Comparison of ENCODE assay signal across 18 cellular contexts in the genomic region with DNA sequence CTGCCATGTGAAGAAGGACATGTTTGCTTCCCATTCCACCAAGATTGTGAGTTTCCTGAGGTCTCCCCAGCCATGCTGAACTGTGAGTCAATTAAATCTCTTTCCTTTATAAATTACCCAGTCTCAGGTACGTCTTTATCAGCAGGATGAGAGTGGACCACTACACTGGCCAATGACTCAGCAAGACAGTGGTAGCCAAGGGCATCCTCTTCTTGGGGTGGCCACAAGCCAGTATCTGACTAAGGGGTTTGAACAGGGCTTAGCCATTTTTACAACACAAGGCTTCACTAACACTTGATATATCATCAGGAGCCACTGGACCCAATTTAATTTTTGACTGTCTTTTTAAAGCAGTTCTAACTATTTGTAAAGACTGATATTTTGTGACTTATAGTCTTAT. TPM values are rescaled to one million over a fixed set of nuclear protein-coding genes. Genes with fewer than 3 reads are reported as not detected.
DNase-seq lines count a peak whose midpoint lies in the region; ATAC-seq, FAIRE-seq and TF ChIP-seq lines count a peak whose summit lies in the region.
"Had no signal": no experiment of that assay in that cellular context is flagged by ENCODE, and none has a peak within 500 bp of the region (broad histone marks: within the 10 kb centered on the region; RNA-seq: fewer than 3 reads in every experiment).

No MANE protein-coding gene starts in this region.

- H3K4me3 Mint-ChIP-seq in activated naive CD8-positive, alpha-beta T cell treated with anti-CD3 and anti-CD28 coated beads for 36 hours: no peak overlapping the region
- H3K4me3 Mint-ChIP-seq: CD8-positive, alpha-beta memory T cell; GM23338 had no signal

- H3K36me3 Mint-ChIP-seq in activated naive CD8-positive, alpha-beta T cell treated with anti-CD3 and anti-CD28 coated beads for 36 hours: no peaks in the 10 kb centered on the region
- H3K36me3 Mint-ChIP-seq: CD8-positive, alpha-beta memory T cell had no signal

- no peaks in the 10 kb centered on the region for H3F3A ChIP-seq in PC-3 (ENCODE audit: low read length, unreplicated experiment)

- peaks cover 12% of the 10 kb centered on the region for H3K27me3 Mint-ChIP-seq in activated naive CD8-positive, alpha-beta T cell treated with anti-CD3 and anti-CD28 coated beads for 36 hours

- no peak for TF ChIP-seq RAD21 in A549 (conservative IDR thresholded peaks at IDR 0.05 in 1 of 2, IDR thresholded peaks at IDR 0.05 in 1 of 2)

- POLR2A ChIA-PET in A549 (lab: Yijun Ruan, JAX) (no interaction called here), PC-3 (lab: Charles Lee; ENCODE audit: unreplicated experiment) (no interaction called here)

- H3K27me3 ChIP-seq in PC-3 (ENCODE audit: low read length): no peaks in the 10 kb centered on the region
- no peaks in the 10 kb centered on the region for H3K27me3 ChIP-seq in adrenal gland
- no peaks in the 10 kb centered on the region for H3K27me3 ChIP-seq in pancreas
- H3K27me3 ChIP-seq: BLaER1 had no signal

- H3K36me3 ChIP-seq in PC-3 (ENCODE audit: low read depth, low read length) (no peaks in the 10 kb centered on the region), adrenal gland (replicated peaks in 1 of 2) (no peaks in the 10 kb centered on the region), pancreas (no peaks in the 10 kb centered on the region)
- H3K36me3 ChIP-seq: BLaER1 had no signal

- CTCF ChIA-PET in A549 (lab: Yijun Ruan, JAX): interaction anchor here (1.7 to 3.4 kb wide), 2 partner anchors 105 to 109 kb away, joined by 4 to 15 read pairs; no protein-coding TSS in a partner anchor
- CTCF ChIA-PET in PC-3 (lab: Charles Lee): no interaction called here

- no peak overlapping the region for H2AFZ ChIP-seq in PC-3 (ENCODE audit: low read length)
- H2AFZ ChIP-seq: GM23338 had no signal

- H3K79me2 ChIP-seq in PC-3 (ENCODE audit: low read length): no peaks in the 10 kb centered on the region

- FAIRE-seq in A549 (lab: Jason Lieb, UNC) (no peak), pancreas (lab: Jason Lieb, UNC) (no peak)
- FAIRE-seq: A204.1, GM12878 had no signal

- TF ChIP-seq CTCF in A549 (IDR thresholded peaks at IDR 0.05) (no peak), PC-3 (conservative IDR thresholded peaks at IDR 0.05; ENCODE audit: low read depth, low read length) (no peak), fibroblast of mammary gland (conservative IDR thresholded peaks at IDR 0.05; ENCODE audit: control insufficient read depth, insufficient read depth, low read depth, low read length) (no peak), adrenal gland (IDR thresholded peaks at IDR 0.05) (no peak), pancreas (IDR thresholded peaks at IDR 0.05) (no peak)

- DNase-seq in A549 (ENCODE audit: low read depth in 1 of 2, low spot score in 1 of 2) (no peak), HK-2 (ENCODE audit: unreplicated experiment) (peak; percentile 10), PC-3 (peak; percentile 35), fibroblast of mammary gland (ENCODE audit: low read depth) (peak; percentile 25), adrenal gland (no peak), pancreas (no peak)
- DNase-seq in stimulated activated CD4-positive, alpha-beta T cell treated with anti-CD3 and anti-CD28 coated beads, Interleukin-12 subunit alpha, Interleukin-12 subunit beta, amount 100 ng/mL, for 4 hours: no peak
- DNase-seq in activated naive CD8-positive, alpha-beta T cell treated with anti-CD3 and anti-CD28 coated beads for 36 hours: no peak
- DNase-seq: CD8-positive, alpha-beta memory T cell; DMS 273 treated with DMSO at 0.1 percent for 48 hours; H7 had no signal

- TF ChIP-seq EP300 in A549 (IDR thresholded peaks at IDR 0.05): no peak

- no peak for TF ChIP-seq POLR2A in A549 (IDR thresholded peaks at IDR 0.05; ENCODE audit: low read length)
- TF ChIP-seq POLR2A in adrenal gland (IDR thresholded peaks at IDR 0.05): no peak

- no TSS peak for BruUV-seq in PC-3 (replicated peaks; lab: Mats Ljungman, UMichigan)

- H3K9me3 Mint-ChIP-seq in activated naive CD8-positive, alpha-beta T cell treated with anti-CD3 and anti-CD28 coated beads for 36 hours: no peaks in the 10 kb centered on the region
- H3K9me3 Mint-ChIP-seq: CD8-positive, alpha-beta memory T cell; GM23338 had no signal

- H3K4me3 ChIP-seq in A549 (no peak overlapping the region), PC-3 (ENCODE audit: low read length) (no peak overlapping the region), fibroblast of mammary gland (ENCODE audit: control insufficient read depth, low read depth, low read length) (no peak overlapping the region), adrenal gland (no peak overlapping the region), pancreas (no peak overlapping the region)
- H3K4me3 ChIP-seq: BLaER1, GM12878, GM23338 had no signal

- no peak for ATAC-seq in A549
- no peak for ATAC-seq in PC-3
- ATAC-seq in pancreas: no peak
- ATAC-seq: GM12878, GM23338 had no signal

- 45% methylated on average over 1 of the region's 1 CpG for WGBS in A549 (ENCODE audit: missing lambda C conversion rate)
- WGBS in adrenal gland, 4 donors: 39 to 53% (median 46%) methylated on average over 1 of the region's 1 CpG
- 22 to 35% methylated on average over 1 of the region's 1 CpG for WGBS in pancreas, 2 donors

- H3K4me1 ChIP-seq in A549 (peaks cover 17% of the 10 kb centered on the region), PC-3 (ENCODE audit: insufficient read depth, low read length) (peaks cover 25% of the 10 kb centered on the region), adrenal gland (replicated peaks in 1 of 2) (no peaks in the 10 kb centered on the region), pancreas (no peaks in the 10 kb centered on the region)

- H3K9ac ChIP-seq in PC-3 (ENCODE audit: low read length): no peak overlapping the region
- H3K9ac ChIP-seq: BLaER1 had no signal

- intact Hi-C loops in PC-3 (cut with micrococcal nuclease) (no loop called here), adrenal gland (cut with DNase I) (no loop called here), pancreas (cut with DNase I) (no loop called here)

- peaks cover 3% of the 10 kb centered on the region for H3K4me1 Mint-ChIP-seq in activated naive CD8-positive, alpha-beta T cell treated with anti-CD3 and anti-CD28 coated beads for 36 hours
- H3K4me1 Mint-ChIP-seq: CD8-positive, alpha-beta memory T cell; GM23338 had no signal

- no peaks in the 10 kb centered on the region for H3K9me2 ChIP-seq in PC-3 (replicated peaks; ENCODE audit: low read length)

- H3K27ac Mint-ChIP-seq in activated naive CD8-positive, alpha-beta T cell treated with anti-CD3 and anti-CD28 coated beads for 36 hours: no peak overlapping the region
- H3K27ac Mint-ChIP-seq: GM23338 had no signal

- H3K9me3 ChIP-seq in A549: 0 out of 3 replicates have a peak, but pooled peaks cover 2% of the 10 kb centered on the region
- no peaks in the 10 kb centered on the region for H3K9me3 ChIP-seq in PC-3 (ENCODE audit: low read length)
- no peaks in the 10 kb centered on the region for H3K9me3 ChIP-seq in adrenal gland (replicated peaks in 1 of 3)
- no peaks in the 10 kb centered on the region for H3K9me3 ChIP-seq in pancreas

- H3K27ac ChIP-seq in A549 (no peak overlapping the region), PC-3 (ENCODE audit: low read length) (no peak overlapping the region), adrenal gland (no peak overlapping the region), pancreas (no peak overlapping the region)
- H3K27ac ChIP-seq: BLaER1 had no signal

- H3K4me2 ChIP-seq in A549 (no peak overlapping the region), PC-3 (ENCODE audit: low read length) (no peak overlapping the region)
- H3K4me2 ChIP-seq: BLaER1, GM23338 had no signal

- H4K20me1 ChIP-seq in PC-3 (ENCODE audit: low read length): no peaks in the 10 kb centered on the region
- H4K20me1 ChIP-seq: BLaER1 had no signal

RNA-seq across cellular contexts. Expression of a gene that starts 21.1 kb away (rescaled TPM):
- polyA plus RNA-seq in A549 (2011; rRNA removed) (not detected in 2 replicates), A549 (2017; fragmentation: RNase III; extraction: RNeasy Plus Mini Kit Qiagen cat#74134 plus additional on column Dnase treatment) (not detected in 3 replicates), adrenal gland (under 1 TPM in 2 of 3 donors, not detected in 1; 0.10 to 0.24 TPM), pancreas (under 1 TPM in 1 of 2 donors, not detected in 1; 0.08 TPM)
- not detected in 2 replicates for polyA plus RNA-seq in A549 (2012; cell fraction: cytosol; rRNA removed)
- polyA plus RNA-seq in A549 (2012; cell fraction: nucleus; rRNA removed): not detected in 2 replicates
- polyA minus RNA-seq in A549 (2011; rRNA and poly(A)+ RNA removed): not detected in 2 replicates
- total RNA-seq in PC-3 (2014; rRNA removed) (not detected in 2 replicates), adrenal gland (not detected), pancreas (not detected)
- total RNA-seq in activated naive CD8-positive, alpha-beta T cell treated with anti-CD3 and anti-CD28 coated beads for 36 hours: not detected
- total RNA-seq: CD8-positive, alpha-beta memory T cell; Daoy; G401; GM12878; GM23338; H7 had no signal
- polyA plus RNA-seq: AG04450; CD8-positive, alpha-beta memory T cell; GM12878; GM23338 had no signal

RNA-seq across cellular contexts. Expression of a gene that starts 30.5 kb away (rescaled TPM):
- polyA plus RNA-seq in A549 (2011; rRNA removed) (not detected in 2 replicates), A549 (2017; fragmentation: RNase III; extraction: RNeasy Plus Mini Kit Qiagen cat#74134 plus additional on column Dnase treatment) (not detected in 3 replicates), adrenal gland (not detected), pancreas (not detected)
- polyA plus RNA-seq in A549 (2012; cell fraction: cytosol; rRNA removed): not detected in 2 replicates
- not detected in 2 replicates for polyA plus RNA-seq in A549 (2012; cell fraction: nucleus; rRNA removed)
- polyA minus RNA-seq in A549 (2011; rRNA and poly(A)+ RNA removed): not detected in 2 replicates
- total RNA-seq in PC-3 (2014; rRNA removed) (not detected in 2 replicates), adrenal gland (not detected), pancreas (not detected)
- total RNA-seq in activated naive CD8-positive, alpha-beta T cell treated with anti-CD3 and anti-CD28 coated beads for 36 hours: not detected
- total RNA-seq: CD8-positive, alpha-beta memory T cell; Daoy; G401; GM12878; GM23338; H7 had no signal
- polyA plus RNA-seq: AG04450; CD8-positive, alpha-beta memory T cell; GM12878; GM23338 had no signal

RNA-seq across cellular contexts. Expression of a gene that starts 47.3 kb away (rescaled TPM):
- polyA plus RNA-seq in A549 (2011; rRNA removed): not detected in 2 replicates
- not detected in 2 replicates for polyA plus RNA-seq in A549 (2012; cell fraction: cytosol; rRNA removed)
- polyA plus RNA-seq in A549 (2012; cell fraction: nucleus; rRNA removed): not detected in 2 replicates
- polyA plus RNA-seq in A549 (2017; fragmentation: RNase III; extraction: RNeasy Plus Mini Kit Qiagen cat#74134 plus additional on column Dnase treatment): not detected in 3 replicates
- polyA minus RNA-seq in A549 (2011; rRNA and poly(A)+ RNA removed): not detected in 2 replicates
- not detected in 2 replicates for total RNA-seq in PC-3 (2014; rRNA removed)
- total RNA-seq in adrenal gland: not detected
- not detected for polyA plus RNA-seq in adrenal gland
- total RNA-seq in pancreas: not detected
- polyA plus RNA-seq in pancreas: not detected
- not detected for total RNA-seq in activated naive CD8-positive, alpha-beta T cell treated with anti-CD3 and anti-CD28 coated beads for 36 hours
- total RNA-seq: CD8-positive, alpha-beta memory T cell; Daoy; G401; GM12878; GM23338; H7 had no signal
- polyA plus RNA-seq: AG04450; CD8-positive, alpha-beta memory T cell; GM12878; GM23338 had no signal

RNA-seq across cellular contexts. Expression of a gene that starts 57.7 kb away (rescaled TPM):
- polyA plus RNA-seq in A549 (2011; rRNA removed) (not detected in 2 replicates), A549 (2017; fragmentation: RNase III; extraction: RNeasy Plus Mini Kit Qiagen cat#74134 plus additional on column Dnase treatment) (not detected in 3 replicates), adrenal gland (under 1 TPM in 2 of 3 donors, not detected in 1; 0.34 to 0.56 TPM), pancreas (not detected)
- polyA plus RNA-seq in A549 (2012; cell fraction: cytosol; rRNA removed): 0.03 and 0.04 TPM in 2 replicates
- polyA plus RNA-seq in A549 (2012; cell fraction: nucleus; rRNA removed): not detected in 2 replicates
- polyA minus RNA-seq in A549 (2011; rRNA and poly(A)+ RNA removed): not detected in 2 replicates
- total RNA-seq in PC-3 (2014; rRNA removed) (not detected in 2 replicates), adrenal gland (not detected), pancreas (not detected)
- total RNA-seq in activated naive CD8-positive, alpha-beta T cell treated with anti-CD3 and anti-CD28 coated beads for 36 hours: not detected
- total RNA-seq: CD8-positive, alpha-beta memory T cell; Daoy; G401; GM12878; GM23338; H7 had no signal
- polyA plus RNA-seq: AG04450; CD8-positive, alpha-beta memory T cell; GM12878; GM23338 had no signal

RNA-seq across cellular contexts. Expression of a gene that starts 59.7 kb away (rescaled TPM):
- polyA plus RNA-seq in A549 (2011; rRNA removed) (1.3 and 1.8 TPM in 2 replicates), A549 (2017; fragmentation: RNase III; extraction: RNeasy Plus Mini Kit Qiagen cat#74134 plus additional on column Dnase treatment) (0.97 to 1.8 TPM (median 1.8 TPM) in 3 replicates), adrenal gland (1 to 10 TPM; 2.8 to 9.3 (median 5.9) TPM), pancreas (1 to 10 TPM; 1.4 to 4.9 TPM)
- polyA plus RNA-seq in A549 (2012; cell fraction: cytosol; rRNA removed): 0.29 and 0.38 TPM in 2 replicates
- polyA plus RNA-seq in A549 (2012; cell fraction: nucleus; rRNA removed): 0.05 TPM in 1 of 2 replicates, not detected in the other
- 0.83 TPM in 1 of 2 replicates, not detected in the other for polyA minus RNA-seq in A549 (2011; rRNA and poly(A)+ RNA removed)
- total RNA-seq in PC-3 (2014; rRNA removed) (not detected in 2 replicates), adrenal gland (10 to 100 TPM in 1 of 8 donors, 1 to 10 TPM in 6, under 1 TPM in 1; 0.69 to 10.7 (median 3.3) TPM), pancreas (1 to 10 TPM in 3 of 6 donors, under 1 TPM in 3; 0.28 to 2.7 (median 1.1) TPM)
- total RNA-seq in activated naive CD8-positive, alpha-beta T cell treated with anti-CD3 and anti-CD28 coated beads for 36 hours: under 1 TPM in 1 of 2 experiments, not detected in 1; 0.22 TPM
- total RNA-seq: CD8-positive, alpha-beta memory T cell; Daoy; G401; GM23338 had no signal
- polyA plus RNA-seq: AG04450; CD8-positive, alpha-beta memory T cell; GM23338 had no signal

Comparison
In these comparisons a context has a peak if more than half of its experiments do, and no peak if none do; other contexts are left out.
1. DNase-seq: peak in HK-2 (single experiment), PC-3 (single experiment) and fibroblast of mammary gland (single experiment); none in A549 (0 of 2), adrenal gland (0 of 7), pancreas (0 of 6), stimulated activated CD4-positive, alpha-beta T cell treated with anti-CD3 and anti-CD28 coated beads, Interleukin-12 subunit alpha, Interleukin-12 subunit beta, amount 100 ng/mL, for 4 hours (single experiment) and activated naive CD8-positive, alpha-beta T cell treated with anti-CD3 and anti-CD28 coated beads for 36 hours (single experiment).